ENCODE assay signal across 16 cellular contexts in genomic region chr10:35371731-35372130, GRCh38. TPM values are rescaled to one million over a fixed set of nuclear protein-coding genes. Genes with fewer than 3 reads are reported as not detected.
DNase-seq lines count a peak whose midpoint lies in the region; ATAC-seq, FAIRE-seq and TF ChIP-seq lines count a peak whose summit lies in the region.
"Had no signal": no experiment of that assay in that cellular context is flagged by ENCODE, and none has a peak within 500 bp of the region (broad histone marks: within the 10 kb centered on the region; RNA-seq: fewer than 3 reads in every experiment).

No MANE protein-coding gene starts in this region.

- peaks cover 100% of the 10 kb centered on the region for H3K79me2 ChIP-seq in astrocyte (ENCODE audit: insufficient read depth, low read length)

- peaks cover 76% of the 10 kb centered on the region for H3K4me1 Mint-ChIP-seq in activated T-cell treated with anti-CD3 and anti-CD28 coated beads, Interleukin-2, amount 50 U/mL, for 24 hours (ENCODE audit: low read depth)
- H3K4me1 Mint-ChIP-seq in astrocyte (ENCODE audit: low read depth, unreplicated experiment) = peaks cover 31% of the 10 kb centered on the region
- H3K4me1 Mint-ChIP-seq in memory B cell = peaks cover 50% of the 10 kb centered on the region
- H3K4me1 Mint-ChIP-seq in stimulated activated naive B cell treated with anti-CD40 and anti-IgM and Interleukin-4, amounts not matched to agents 10 μg/mL and 1 μg/mL and 100 μg/mL, for 72 hours = peaks cover 51 to 82% of the 10 kb centered on the region in 2 donors

- H3K4me1 ChIP-seq in astrocyte (ENCODE audit: insufficient read depth, low read length) = peaks cover 18% of the 10 kb centered on the region

- H3K36me3 Mint-ChIP-seq in activated T-cell treated with anti-CD3 and anti-CD28 coated beads, Interleukin-2, amount 50 U/mL, for 24 hours (ENCODE audit: low read depth) = peaks cover 5% of the 10 kb centered on the region
- H3K36me3 Mint-ChIP-seq in astrocyte (ENCODE audit: low read depth, unreplicated experiment) = peaks cover 5% of the 10 kb centered on the region
- peaks cover 6% of the 10 kb centered on the region for H3K36me3 Mint-ChIP-seq in memory B cell
- peaks cover 0 to 19% of the 10 kb centered on the region in 2 donors for H3K36me3 Mint-ChIP-seq in stimulated activated naive B cell treated with anti-CD40 and anti-IgM and Interleukin-4, amounts not matched to agents 10 μg/mL and 1 μg/mL and 100 μg/mL, for 72 hours
- H3K36me3 Mint-ChIP-seq: activated CD4-positive, alpha-beta memory T cell treated with anti-CD3 and anti-CD28 coated beads for 36 hours had no signal

- H3K9ac ChIP-seq in astrocyte (ENCODE audit: low read length) = no peak overlapping the region

- H3K27ac Mint-ChIP-seq in activated T-cell treated with anti-CD3 and anti-CD28 coated beads, Interleukin-2, amount 50 U/mL, for 24 hours = peak overlapping the region; percentile 2
- peak overlapping the region; percentile 6 for H3K27ac Mint-ChIP-seq in astrocyte (ENCODE audit: unreplicated experiment)
- H3K27ac Mint-ChIP-seq in memory B cell = peak overlapping the region; percentile 68
- H3K27ac Mint-ChIP-seq in stimulated activated naive B cell treated with anti-CD40 and anti-IgM and Interleukin-4, amounts not matched to agents 10 μg/mL and 1 μg/mL and 100 μg/mL, for 72 hours = peak overlapping the region; percentile 52
- H3K27ac Mint-ChIP-seq: activated CD4-positive, alpha-beta memory T cell treated with anti-CD3 and anti-CD28 coated beads for 36 hours had no signal

- no peak for TF ChIP-seq POLR2A in GM18505 (IDR thresholded peaks at IDR 0.05; ENCODE audit: borderline replicate concordance, extremely low read depth, insufficient read depth, insufficient read length)

- no peak overlapping the region for H2AFZ ChIP-seq in astrocyte (ENCODE audit: low read depth, low read length)

- peak overlapping the region; percentile 32 for H3K27ac ChIP-seq in astrocyte (ENCODE audit: low read depth, low read length)

- no peaks in the 10 kb centered on the region for H3K9me3 ChIP-seq in astrocyte (ENCODE audit: insufficient read depth, low read depth, low read length)

- DNase-seq in activated T-cell treated with anti-CD3 and anti-CD28 coated beads, Interleukin-2, amount 50 U/mL, for 24 hours = no peak
- DNase-seq in activated T-cell treated with anti-CD3 and anti-CD28 coated beads for 4 hours (no peak), astrocyte (ENCODE audit: low read depth) (no peak), memory B cell (ENCODE audit: low spot score in 2 of 2) (no peak), glomerular visceral epithelial cell (ENCODE audit: extremely low spot score) (no peak), NCI-H1694 treated with DMSO at 0.1 percent for 48 hours (lab: John Stamatoyannopoulos, UW) (no peak)
- no peak for DNase-seq in stimulated activated naive B cell treated with anti-CD40 and anti-IgM and Interleukin-4, amounts not matched to agents 10 μg/mL and 1 μg/mL and 100 μg/mL, for 72 hours
- DNase-seq: 8988T; activated CD4-positive, alpha-beta memory T cell treated with anti-CD3 and anti-CD28 coated beads for 36 hours; activated gamma-delta T cell; Calu3; NCI-H1417 treated with DMSO at 0.1 percent for 48 hours; NCI-H524; T-helper 9 cell had no signal

- ATAC-seq in memory B cell (ENCODE audit: low read depth) = no peak
- ATAC-seq in stimulated activated naive B cell treated with anti-CD40 and anti-IgM and Interleukin-4, amounts not matched to agents 10 μg/mL and 1 μg/mL and 100 μg/mL, for 72 hours (replicated peaks) = no peak
- no peak for ATAC-seq in GM18505 (IDR thresholded peaks at IDR 0.05; ENCODE audit: unreplicated experiment)

- no peaks in the 10 kb centered on the region for H3K36me3 ChIP-seq in astrocyte (ENCODE audit: insufficient read depth, low read length)

- H3K4me3 Mint-ChIP-seq in activated T-cell treated with anti-CD3 and anti-CD28 coated beads, Interleukin-2, amount 50 U/mL, for 24 hours = no peak overlapping the region
- H3K4me3 Mint-ChIP-seq in astrocyte (ENCODE audit: unreplicated experiment) (no peak overlapping the region), memory B cell (no peak overlapping the region)
- H3K4me3 Mint-ChIP-seq in stimulated activated naive B cell treated with anti-CD40 and anti-IgM and Interleukin-4, amounts not matched to agents 10 μg/mL and 1 μg/mL and 100 μg/mL, for 72 hours = peak overlapping the region in 1 of 2 donors; percentile 37
- H3K4me3 Mint-ChIP-seq: activated CD4-positive, alpha-beta memory T cell treated with anti-CD3 and anti-CD28 coated beads for 36 hours had no signal

- H4K20me1 ChIP-seq in astrocyte (ENCODE audit: insufficient read depth, low read length) = peaks cover 87% of the 10 kb centered on the region

- H3K27me3 ChIP-seq in astrocyte (ENCODE audit: insufficient read depth, low read length) = no peaks in the 10 kb centered on the region

- no peak for FAIRE-seq in astrocyte (lab: Jason Lieb, UNC)

- no peak overlapping the region for H3K4me3 ChIP-seq in astrocyte (ENCODE audit: insufficient read depth, low read depth, low read length)

- no peaks in the 10 kb centered on the region for H3K9me3 Mint-ChIP-seq in activated T-cell treated with anti-CD3 and anti-CD28 coated beads, Interleukin-2, amount 50 U/mL, for 24 hours
- no peaks in the 10 kb centered on the region for H3K9me3 Mint-ChIP-seq in astrocyte (ENCODE audit: unreplicated experiment)
- H3K9me3 Mint-ChIP-seq in memory B cell = no peaks in the 10 kb centered on the region
- H3K9me3 Mint-ChIP-seq in stimulated activated naive B cell treated with anti-CD40 and anti-IgM and Interleukin-4, amounts not matched to agents 10 μg/mL and 1 μg/mL and 100 μg/mL, for 72 hours = no peaks in the 10 kb centered on the region
- H3K9me3 Mint-ChIP-seq: activated CD4-positive, alpha-beta memory T cell treated with anti-CD3 and anti-CD28 coated beads for 36 hours; IgD-negative memory B cell had no signal

- no peak for TF ChIP-seq CTCF in astrocyte (IDR thresholded peaks at IDR 0.05; ENCODE audit: insufficient read depth, low read depth, low read length)

- peak overlapping the region; percentile 33 for H3K4me2 ChIP-seq in astrocyte (ENCODE audit: low read length)

- H3K27me3 Mint-ChIP-seq in activated T-cell treated with anti-CD3 and anti-CD28 coated beads, Interleukin-2, amount 50 U/mL, for 24 hours = no peaks in the 10 kb centered on the region
- H3K27me3 Mint-ChIP-seq in astrocyte (ENCODE audit: low read depth, unreplicated experiment) (no peaks in the 10 kb centered on the region), memory B cell (no peaks in the 10 kb centered on the region)
- H3K27me3 Mint-ChIP-seq in stimulated activated naive B cell treated with anti-CD40 and anti-IgM and Interleukin-4, amounts not matched to agents 10 μg/mL and 1 μg/mL and 100 μg/mL, for 72 hours = no peaks in the 10 kb centered on the region
- H3K27me3 Mint-ChIP-seq: activated CD4-positive, alpha-beta memory T cell treated with anti-CD3 and anti-CD28 coated beads for 36 hours; IgD-negative memory B cell had no signal

RNA-seq across cellular contexts. Expression of gene CCNY, which starts 35.4 kb away (rescaled TPM):
- total RNA-seq in astrocyte = 85.9 and 89.4 TPM in 2 replicates

Comparison
In these comparisons a context has a peak if more than half of its experiments do, and no peak if none do; other contexts are left out.
1. H3K27ac Mint-ChIP-seq: peak in every context shown above with its lines; median percentile 68 in memory B cell; 52 in stimulated activated naive B cell treated with anti-CD40 and anti-IgM and Interleukin-4, amounts not matched to agents 10 μg/mL and 1 μg/mL and 100 μg/mL, for 72 hours; 6 in astrocyte; 2 in activated T-cell treated with anti-CD3 and anti-CD28 coated beads, Interleukin-2, amount 50 U/mL, for 24 hours.